In genomic region chr10:99266383-99266782, GRCh38 we compare ENCODE assay signal across 22 cellular contexts. TPM values are rescaled to one million over a fixed set of nuclear protein-coding genes. Genes with fewer than 3 reads are reported as not detected.
DNase-seq lines count a peak whose midpoint lies in the region; TF ChIP-seq lines count a peak whose summit lies in the region.
"Had no signal": no experiment of that assay in that cellular context is flagged by ENCODE, and none has a peak within 500 bp of the region (broad histone marks: within the 10 kb centered on the region; RNA-seq: fewer than 3 reads in every experiment).

No MANE protein-coding gene starts in this region.

- H3K4me1 ChIP-seq in OCI-LY1 (ENCODE audit: insufficient read depth, low read length, severe bottlenecking) (peaks cover 17% of the 10 kb centered on the region), neuronal stem cell (ENCODE audit: control insufficient read depth in 2 of 2, insufficient read depth in 1 of 2, low read depth in 1 of 2, low read length in 2 of 2) (peaks cover 0 to 5% of the 10 kb centered on the region in 2 donors)
- H3K4me1 ChIP-seq: A549, adrenal gland, breast epithelium, suprapubic skin had no signal

- WGBS in neuronal stem cell (ENCODE audit: extremely low coverage in 2 of 2, insufficient read length in 2 of 2, insufficient replicate concordance in 1 of 2), 2 donors, result no CpG with 5 or more reads among the region's 4 CpGs

- no peak overlapping the region for H3K14ac ChIP-seq in neuronal stem cell (ENCODE audit: low read length)

- H3K23ac ChIP-seq in neuronal stem cell (ENCODE audit: low read depth, low read length, poor library complexity), result no peak overlapping the region

- no peaks in the 10 kb centered on the region for H3F3A ChIP-seq in OCI-LY1 (ENCODE audit: insufficient read depth, low read length)

- H3K4me3 ChIP-seq in OCI-LY1 (ENCODE audit: low read depth, low read length, poor library complexity, severe bottlenecking) (peak overlapping the region; percentile 22), neuronal stem cell (ENCODE audit: low read length in 2 of 2) (no peak overlapping the region)
- H3K4me3 ChIP-seq: A549, adrenal gland, breast epithelium, coronary artery, suprapubic skin had no signal

- H3K27me3 ChIP-seq in OCI-LY1 (ENCODE audit: insufficient read depth, low read length), result no peaks in the 10 kb centered on the region
- H3K27me3 ChIP-seq in neuronal stem cell (ENCODE audit: control insufficient read depth in 3 of 3, insufficient read depth in 3 of 3, low read depth in 1 of 3, low read length in 3 of 3), result no peaks in the 10 kb centered on the region
- H3K27me3 ChIP-seq: adrenal gland, breast epithelium, suprapubic skin had no signal

- peak overlapping the region; percentile 89 for H3K18ac ChIP-seq in neuronal stem cell (ENCODE audit: low read length)

- no peaks in the 10 kb centered on the region for H3K79me1 ChIP-seq in neuronal stem cell (ENCODE audit: low read depth, low read length)

- H2BK5ac ChIP-seq in neuronal stem cell (ENCODE audit: low read length), result no peak overlapping the region

- no peaks in the 10 kb centered on the region for H3K9me3 ChIP-seq in OCI-LY1 (ENCODE audit: low read length)
- H3K9me3 ChIP-seq in neuronal stem cell (replicated peaks in 1 of 2; ENCODE audit: control insufficient read depth in 2 of 2, insufficient read depth in 1 of 2, low read depth in 1 of 2, low read length in 2 of 2), result no peaks in the 10 kb centered on the region
- H3K9me3 ChIP-seq: A549, adrenal gland, suprapubic skin had no signal

- H3K9ac ChIP-seq in OCI-LY1 (ENCODE audit: low read length) (no peak overlapping the region), neuronal stem cell (ENCODE audit: low read depth, low read length, poor library complexity) (no peak overlapping the region)

- H3K9me2 ChIP-seq in OCI-LY1 (ENCODE audit: low read depth, low read length), result no peaks in the 10 kb centered on the region

- H2BK12ac ChIP-seq in neuronal stem cell (ENCODE audit: low read length), result no peak overlapping the region

- no peak overlapping the region for H2BK120ac ChIP-seq in neuronal stem cell (ENCODE audit: low read depth, low read length)

- H2AFZ ChIP-seq in OCI-LY1 (ENCODE audit: low read length) (no peak overlapping the region), neuronal stem cell (ENCODE audit: low read length) (no peak overlapping the region)

- H2AK5ac ChIP-seq in neuronal stem cell (ENCODE audit: low read depth, low read length), result no peak overlapping the region

- H4K91ac ChIP-seq in neuronal stem cell (ENCODE audit: low read depth, low read length, poor library complexity), result no peak overlapping the region

- H3K4me2 ChIP-seq in OCI-LY1 (ENCODE audit: low read length) (no peak overlapping the region; the same call in 1 of the 2 replicates), neuronal stem cell (ENCODE audit: insufficient read depth, low read length, poor library complexity, severe bottlenecking) (no peak overlapping the region)
- H3K4me2 ChIP-seq: A549 had no signal

- no peak overlapping the region for H4K8ac ChIP-seq in neuronal stem cell (ENCODE audit: low read depth, low read length)

- H2BK15ac ChIP-seq in neuronal stem cell (ENCODE audit: low read length), result no peak overlapping the region

- H3K36me3 ChIP-seq in OCI-LY1 (ENCODE audit: insufficient read depth, low read length) (no peaks in the 10 kb centered on the region), neuronal stem cell (replicated peaks in 1 of 2; ENCODE audit: control insufficient read depth in 2 of 2, insufficient read depth in 2 of 2, low read length in 2 of 2) (no peaks in the 10 kb centered on the region)
- H3K36me3 ChIP-seq: adrenal gland, breast epithelium, suprapubic skin had no signal

- H3K79me2 ChIP-seq in OCI-LY1 (ENCODE audit: insufficient read depth, low read length), result no peaks in the 10 kb centered on the region

- H3K4ac ChIP-seq in neuronal stem cell (ENCODE audit: low read length), result no peak overlapping the region

- no peak for TF ChIP-seq CTCF in OCI-LY1 (IDR thresholded peaks at IDR 0.05; ENCODE audit: low read length)

- H3K27ac ChIP-seq in OCI-LY1 (ENCODE audit: low read depth, low read length, poor library complexity, severe bottlenecking), result peak overlapping the region; percentile 84
- peak overlapping the region; percentile 92 for H3K27ac ChIP-seq in neuronal stem cell (replicated peaks; ENCODE audit: low read length)
- H3K27ac ChIP-seq: A549, adrenal gland, breast epithelium, coronary artery, suprapubic skin had no signal

- DNase-seq in NCI-H524 (lab: John Stamatoyannopoulos, UW) (peak; percentile 6 to 34), NCI-H524 treated with DMSO at 0.1 percent for 48 hours (lab: John Stamatoyannopoulos, UW) (no peak), NCI-H1105 (lab: John Stamatoyannopoulos, UW) (peak; percentile 14), neuronal stem cell (ENCODE audit: low spot score) (peak; percentile 41), DMS79 (lab: John Stamatoyannopoulos, UW) (no peak), T-helper 1 cell (no peak), NAMALWA (ENCODE audit: low spot score) (no peak)
- DNase-seq: activated CD4-positive, alpha-beta T cell treated with anti-CD3 and anti-CD28 coated beads, Interleukin-2, amount 50 U/mL, for 48 hours; activated gamma-delta T cell treated with Interleukin-2 at 50 U/mL for 16 hours; activated T-cell treated with anti-CD3 and anti-CD28 coated beads for 4 hours; adrenal gland; left cardiac atrium; naive thymus-derived CD8-positive, alpha-beta T cell; NCI-H1436; NCI-H446 treated with DMSO at 0.1 percent for 48 hours; OCI-M1 had no signal

- H4K20me1 ChIP-seq in OCI-LY1 (ENCODE audit: insufficient read depth, low read length), result no peaks in the 10 kb centered on the region

RNA-seq across cellular contexts. Expression of gene HPSE2, which starts 30.7 kb away (rescaled TPM):
- polyA plus RNA-seq in neuronal stem cell (2013, experiment 1 of 2), result 29.1 TPM
- polyA plus RNA-seq in neuronal stem cell (2013, experiment 2 of 2), result 28.3 TPM
- polyA plus RNA-seq: A549, CD14-positive monocyte had no signal

Comparison
In these comparisons a context has a peak if more than half of its experiments do, and no peak if none do; other contexts are left out.
1. DNase-seq: peak in NCI-H524 (2 of 2), NCI-H1105 (single experiment) and neuronal stem cell (single experiment); none in NCI-H524 treated with DMSO at 0.1 percent for 48 hours (single experiment), DMS79 (single experiment), T-helper 1 cell (0 of 5) and NAMALWA (single experiment).